Comparison of ENCODE assay signal across 15 cellular contexts in genomic region chr4:67680568-67681222, GRCh38. TPM values are rescaled to one million over a fixed set of nuclear protein-coding genes. Genes with fewer than 3 reads are reported as not detected.
A peak's percentile ranks its signal among the peaks of the same experiment; 100 is the strongest.
DNase-seq lines count a peak whose midpoint lies in the region; ATAC-seq and TF ChIP-seq lines count a peak whose summit lies in the region.
"Had no signal": no experiment of that assay in that cellular context is flagged by ENCODE, and none has a peak within 500 bp of the region (broad histone marks: within the 10 kb centered on the region; RNA-seq: fewer than 3 reads in every experiment).

No MANE protein-coding gene starts in this region.

- no peaks in the 10 kb centered on the region for H3K27me3 ChIP-seq in foreskin keratinocyte
- H3K27me3 ChIP-seq in smooth muscle cell (ENCODE audit: low read depth), result no peaks in the 10 kb centered on the region
- no peaks in the 10 kb centered on the region for H3K27me3 ChIP-seq in testis
- H3K27me3 ChIP-seq: heart left ventricle, neutrophil, tibial artery had no signal

- peaks cover 27% of the 10 kb centered on the region for H3K79me2 ChIP-seq in smooth muscle cell (ENCODE audit: low read depth)

- H3K4me3 ChIP-seq in smooth muscle cell (no peak overlapping the region), testis (no peak overlapping the region)
- H3K4me3 ChIP-seq: heart left ventricle, left ventricle myocardium inferior, tibial artery had no signal

- no peak overlapping the region for H3K9ac ChIP-seq in smooth muscle cell (ENCODE audit: low read depth)
- H3K9ac ChIP-seq: SK-N-SH had no signal

- H3F3A ChIP-seq in smooth muscle cell (ENCODE audit: low read depth), result no peaks in the 10 kb centered on the region

- H2AFZ ChIP-seq in smooth muscle cell (ENCODE audit: low read depth), result no peak overlapping the region

- H3K36me3 Mint-ChIP-seq in activated CD8-positive, alpha-beta memory T cell treated with anti-CD3 and anti-CD28 coated beads, Interleukin-2, amount 10 ng/mL, durations not matched to agents 7 days and 5 days, result peaks cover 55% of the 10 kb centered on the region
- H3K36me3 Mint-ChIP-seq in activated naive CD8-positive, alpha-beta T cell treated with anti-CD3 and anti-CD28 coated beads, Interleukin-2, amount 10 ng/mL, durations not matched to agents 7 days and 5 days, result peaks cover 38% of the 10 kb centered on the region

- TF ChIP-seq POLR2A in testis (IDR thresholded peaks at IDR 0.05), result no peak

- no peaks in the 10 kb centered on the region for H3K27me3 Mint-ChIP-seq in activated CD8-positive, alpha-beta memory T cell treated with anti-CD3 and anti-CD28 coated beads, Interleukin-2, amount 10 ng/mL, durations not matched to agents 7 days and 5 days
- H3K27me3 Mint-ChIP-seq in activated naive CD8-positive, alpha-beta T cell treated with anti-CD3 and anti-CD28 coated beads, Interleukin-2, amount 10 ng/mL, durations not matched to agents 7 days and 5 days, result no peaks in the 10 kb centered on the region

- peaks cover 23% of the 10 kb centered on the region for H3K4me1 Mint-ChIP-seq in activated CD8-positive, alpha-beta memory T cell treated with anti-CD3 and anti-CD28 coated beads, Interleukin-2, amount 10 ng/mL, durations not matched to agents 7 days and 5 days
- H3K4me1 Mint-ChIP-seq in activated naive CD8-positive, alpha-beta T cell treated with anti-CD3 and anti-CD28 coated beads, Interleukin-2, amount 10 ng/mL, durations not matched to agents 7 days and 5 days, result peaks cover 25% of the 10 kb centered on the region

- no peaks in the 10 kb centered on the region for H3K9me3 Mint-ChIP-seq in activated CD8-positive, alpha-beta memory T cell treated with anti-CD3 and anti-CD28 coated beads, Interleukin-2, amount 10 ng/mL, durations not matched to agents 7 days and 5 days (ENCODE audit: low read depth)
- H3K9me3 Mint-ChIP-seq in activated naive CD8-positive, alpha-beta T cell treated with anti-CD3 and anti-CD28 coated beads, Interleukin-2, amount 10 ng/mL, durations not matched to agents 7 days and 5 days, result no peaks in the 10 kb centered on the region
- H3K9me3 Mint-ChIP-seq: activated T-cell treated with anti-CD3 and anti-CD28 coated beads, Interleukin-2, amount 50 U/mL, for 72 hours had no signal

- no peak for DNase-seq in activated CD8-positive, alpha-beta memory T cell treated with anti-CD3 and anti-CD28 coated beads, Interleukin-2, amount 10 ng/mL, durations not matched to agents 7 days and 5 days
- no peak for DNase-seq in activated CD8-positive, alpha-beta memory T cell treated with anti-CD3 and anti-CD28 coated beads, Interleukin-2, amount 50 U/mL, for 4 hours
- DNase-seq in activated naive CD8-positive, alpha-beta T cell treated with anti-CD3 and anti-CD28 coated beads, Interleukin-2, amount 10 ng/mL, durations not matched to agents 7 days and 5 days, result no peak
- DNase-seq in foreskin keratinocyte (peak; percentile 70 to 86), smooth muscle cell (lab: John Stamatoyannopoulos, UW; ENCODE audit: unreplicated experiment) (no peak), testis (no peak), NCI-H146 treated with DMSO at 0.1 percent for 48 hours (lab: John Stamatoyannopoulos, UW; ENCODE audit: unreplicated experiment) (no peak), medulla oblongata (ENCODE audit: extremely low spot score) (no peak)
- DNase-seq: activated T-cell treated with anti-CD3 and anti-CD28 coated beads, Interleukin-2, amount 50 U/mL, for 72 hours; heart left ventricle; left ventricle myocardium inferior; NCI-H2227 treated with DMSO at 0.1 percent for 48 hours; SK-N-SH; tibial artery had no signal

- WGBS in smooth muscle cell (ENCODE audit: low lambda C conversion rate), result 91% methylated on average over 2 of the region's 2 CpGs
- WGBS in testis, 2 donors, result 75 to 94% methylated on average over 2 of the region's 2 CpGs

- no peak for TF ChIP-seq CTCF in foreskin keratinocyte (conservative IDR thresholded peaks at IDR 0.05)
- no peak for TF ChIP-seq CTCF in smooth muscle cell (IDR thresholded peaks at IDR 0.05; ENCODE audit: borderline replicate concordance, insufficient read depth, poor library complexity, severe bottlenecking)
- TF ChIP-seq CTCF in testis (IDR thresholded peaks at IDR 0.05), result no peak

- POLR2A ChIA-PET in activated naive CD8-positive, alpha-beta T cell treated with anti-CD3 and anti-CD28 coated beads, Interleukin-2, amount 10 ng/mL, durations not matched to agents 7 days and 5 days (lab: Charles Lee), result no interaction called here

- H3K4me1 ChIP-seq in foreskin keratinocyte, result peaks cover 36% of the 10 kb centered on the region
- H3K4me1 ChIP-seq in smooth muscle cell (ENCODE audit: low read depth), result peaks cover 6% of the 10 kb centered on the region
- H3K4me1 ChIP-seq in testis, result no peaks in the 10 kb centered on the region
- H3K4me1 ChIP-seq: heart left ventricle, left ventricle myocardium inferior, tibial artery had no signal

- H3K4me2 ChIP-seq in smooth muscle cell, result no peak overlapping the region
- H3K4me2 ChIP-seq: SK-N-SH had no signal

- CTCF ChIA-PET in activated CD8-positive, alpha-beta memory T cell treated with anti-CD3 and anti-CD28 coated beads, Interleukin-2, amount 10 ng/mL, durations not matched to agents 7 days and 5 days (lab: Charles Lee), result interaction anchor here (0.7 kb wide), 1 partner anchor 13 kb away, joined by 3 read pairs; no protein-coding TSS in a partner anchor

- H3K9me3 ChIP-seq in smooth muscle cell (replicated peaks; ENCODE audit: low read depth) (no peaks in the 10 kb centered on the region), testis (no peaks in the 10 kb centered on the region)
- H3K9me3 ChIP-seq: heart left ventricle, left ventricle myocardium inferior, neutrophil, SK-N-SH, tibial artery had no signal

- intact Hi-C loops in testis (cut with DNase I; ENCODE audit: low total_unique reads), result no loop called here

- H3K27ac Mint-ChIP-seq in activated CD8-positive, alpha-beta memory T cell treated with anti-CD3 and anti-CD28 coated beads, Interleukin-2, amount 10 ng/mL, durations not matched to agents 7 days and 5 days, result peak overlapping the region; percentile 7
- H3K27ac Mint-ChIP-seq in activated naive CD8-positive, alpha-beta T cell treated with anti-CD3 and anti-CD28 coated beads, Interleukin-2, amount 10 ng/mL, durations not matched to agents 7 days and 5 days, result peak overlapping the region; percentile 1
- H3K27ac Mint-ChIP-seq: activated T-cell treated with anti-CD3 and anti-CD28 coated beads, Interleukin-2, amount 50 U/mL, for 72 hours had no signal

- peaks cover 31% of the 10 kb centered on the region for H3K36me3 ChIP-seq in smooth muscle cell (ENCODE audit: low read depth)
- H3K36me3 ChIP-seq in testis (ENCODE audit: low read depth, missing control alignments), result no peaks in the 10 kb centered on the region

- H3K4me3 Mint-ChIP-seq in activated CD8-positive, alpha-beta memory T cell treated with anti-CD3 and anti-CD28 coated beads, Interleukin-2, amount 10 ng/mL, durations not matched to agents 7 days and 5 days, result no peak overlapping the region
- H3K4me3 Mint-ChIP-seq in activated naive CD8-positive, alpha-beta T cell treated with anti-CD3 and anti-CD28 coated beads, Interleukin-2, amount 10 ng/mL, durations not matched to agents 7 days and 5 days, result no peak overlapping the region
- H3K4me3 Mint-ChIP-seq: activated T-cell treated with anti-CD3 and anti-CD28 coated beads, Interleukin-2, amount 50 U/mL, for 72 hours had no signal

- H4K20me1 ChIP-seq in smooth muscle cell (ENCODE audit: low read depth), result peaks cover 4% of the 10 kb centered on the region

- H3K27ac ChIP-seq in foreskin keratinocyte (peak overlapping the region; percentile 94), smooth muscle cell (ENCODE audit: low read depth) (peak overlapping the region; percentile 49), testis (no peak overlapping the region)
- H3K27ac ChIP-seq: heart left ventricle, left ventricle myocardium inferior, neutrophil, tibial artery had no signal

- no peak for ATAC-seq in activated CD8-positive, alpha-beta memory T cell treated with anti-CD3 and anti-CD28 coated beads, Interleukin-2, amount 10 ng/mL, durations not matched to agents 7 days and 5 days
- peak; percentile 30 for ATAC-seq in activated naive CD8-positive, alpha-beta T cell treated with anti-CD3 and anti-CD28 coated beads, Interleukin-2, amount 10 ng/mL, durations not matched to agents 7 days and 5 days (ENCODE audit: low read depth)
- ATAC-seq in foreskin keratinocyte, result peak; percentile 97
- ATAC-seq: heart left ventricle had no signal

RNA-seq across cellular contexts. Expression of gene UBA6, which starts 20.3 kb away (rescaled TPM):
- total RNA-seq in activated CD8-positive, alpha-beta memory T cell treated with anti-CD3 and anti-CD28 coated beads, Interleukin-2, amount 10 ng/mL, durations not matched to agents 7 days and 5 days, result 10 to 100 TPM; 88.2 to 91.2 TPM
- 10 to 100 TPM; 64.8 to 65.2 TPM for total RNA-seq in activated naive CD8-positive, alpha-beta T cell treated with anti-CD3 and anti-CD28 coated beads, Interleukin-2, amount 10 ng/mL, durations not matched to agents 7 days and 5 days
- 106 and 139 TPM in 2 replicates for total RNA-seq in foreskin keratinocyte
- 9.2 and 9.7 TPM in 2 replicates for polyA plus RNA-seq in foreskin keratinocyte
- 252 and 271 TPM in 2 replicates for total RNA-seq in smooth muscle cell
- 15.7 and 17.0 TPM in 2 replicates for polyA plus RNA-seq in smooth muscle cell
- total RNA-seq in testis, result 10 to 100 TPM; 76.2 to 86.8 TPM
- 19.7 TPM for polyA plus RNA-seq in testis (ENCODE audit: insufficient read depth, low read depth, low replicate concordance)

Comparison
In these comparisons a context has a peak if more than half of its experiments do, and no peak if none do; other contexts are left out.
1. DNase-seq: peak in foreskin keratinocyte (2 of 2); none in activated CD8-positive, alpha-beta memory T cell treated with anti-CD3 and anti-CD28 coated beads, Interleukin-2, amount 10 ng/mL, durations not matched to agents 7 days and 5 days (single experiment), activated CD8-positive, alpha-beta memory T cell treated with anti-CD3 and anti-CD28 coated beads, Interleukin-2, amount 50 U/mL, for 4 hours (single experiment), activated naive CD8-positive, alpha-beta T cell treated with anti-CD3 and anti-CD28 coated beads, Interleukin-2, amount 10 ng/mL, durations not matched to agents 7 days and 5 days (single experiment), smooth muscle cell (single experiment), testis (single experiment), NCI-H146 treated with DMSO at 0.1 percent for 48 hours (single experiment) and medulla oblongata (single experiment).
2. H3K27ac ChIP-seq: peak in foreskin keratinocyte (single experiment) and smooth muscle cell (single experiment); none in testis (0 of 2).